8 cellular contexts compared by ENCODE assay signal in genomic region chr9:19048966-19049871, GRCh38. TPM values are rescaled to one million over a fixed set of nuclear protein-coding genes. Genes with fewer than 3 reads are reported as not detected.
DNase-seq lines count a peak whose midpoint lies in the region; ATAC-seq and TF ChIP-seq lines count a peak whose summit lies in the region.

A gene with protein sequence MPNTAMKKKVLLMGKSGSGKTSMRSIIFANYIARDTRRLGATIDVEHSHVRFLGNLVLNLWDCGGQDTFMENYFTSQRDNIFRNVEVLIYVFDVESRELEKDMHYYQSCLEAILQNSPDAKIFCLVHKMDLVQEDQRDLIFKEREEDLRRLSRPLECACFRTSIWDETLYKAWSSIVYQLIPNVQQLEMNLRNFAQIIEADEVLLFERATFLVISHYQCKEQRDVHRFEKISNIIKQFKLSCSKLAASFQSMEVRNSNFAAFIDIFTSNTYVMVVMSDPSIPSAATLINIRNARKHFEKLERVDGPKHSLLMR (plus strand): TSS chr9:19049427. CDS start chr9:19049660, 233 bp downstream.

- H3K9me3 Mint-ChIP-seq in natural killer cell: no peaks in the 10 kb centered on the region

- H3K4me3 ChIP-seq in fibroblast of mammary gland (ENCODE audit: control insufficient read depth, low read depth, low read length): peak within 1 kb of the TSS; percentile 96

- peak within 1 kb of the TSS; percentile 94 for H3K4me3 Mint-ChIP-seq in natural killer cell

- H3K36me3 Mint-ChIP-seq in natural killer cell: no peaks in the 10 kb centered on the region

- peak within 1 kb of the TSS; percentile 95 to 96 for H3K27ac Mint-ChIP-seq in natural killer cell

- H3K27me3 Mint-ChIP-seq in natural killer cell (ENCODE audit: low read depth in 2 of 2): no peaks in the 10 kb centered on the region

- TF ChIP-seq CTCF in LNCAP (IDR thresholded peaks at IDR 0.05): peak; percentile 80
- TF ChIP-seq CTCF in fibroblast of mammary gland (conservative IDR thresholded peaks at IDR 0.05; ENCODE audit: control insufficient read depth, insufficient read depth, low read depth, low read length): peak; percentile 70
- peak; percentile 69 for TF ChIP-seq CTCF in natural killer cell (IDR thresholded peaks at IDR 0.05)

- peak; percentile 92 to 96 (median 93) for ATAC-seq in natural killer cell

- intact Hi-C loops in natural killer cell (cut with micrococcal nuclease): loop anchor here (1.0 to 5.0 kb wide), 5 partner anchors 53 to 408 kb away; partner anchors contain the start of genes DENND4C, HAUS6 and RPS6

- DNase-seq in ELF-1 (ENCODE audit: low read depth, low spot score) (peak; percentile 100), GOT3 (lab: John Stamatoyannopoulos, UW) (peak; percentile 54), RPMI8226 (peak; percentile 94), fibroblast of mammary gland (ENCODE audit: low read depth) (peak; percentile 95), natural killer cell (peak; percentile 94)
- peak; percentile 87 to 89 for DNase-seq in activated T-helper 1 cell treated with anti-CD3 and anti-CD28 coated beads, Interleukin-2, amount 50 U/mL, for 16 hours (ENCODE audit: low read depth in 1 of 2, low spot score in 1 of 2)
- peak; percentile 92 for DNase-seq in stimulated activated naive CD4-positive, alpha-beta T cell treated with Interleukin-2 at 50 U/mL for 16 hours (lab: John Stamatoyannopoulos, UW)

- peaks cover 30 to 33% of the 10 kb centered on the region in 2 donors for H3K4me1 Mint-ChIP-seq in natural killer cell

RNA-seq across cellular contexts. Expression of the gene that starts here (rescaled TPM):
- 10 to 100 TPM; 39.0 to 43.9 (median 41.5) TPM for total RNA-seq in natural killer cell

Comparison
In these comparisons a context has a peak if more than half of its experiments do, and no peak if none do; other contexts are left out.
1. Peak in every context shown above with its lines: DNase-seq, ATAC-seq and H3K4me3 ChIP-seq.